In the genomic region with DNA sequence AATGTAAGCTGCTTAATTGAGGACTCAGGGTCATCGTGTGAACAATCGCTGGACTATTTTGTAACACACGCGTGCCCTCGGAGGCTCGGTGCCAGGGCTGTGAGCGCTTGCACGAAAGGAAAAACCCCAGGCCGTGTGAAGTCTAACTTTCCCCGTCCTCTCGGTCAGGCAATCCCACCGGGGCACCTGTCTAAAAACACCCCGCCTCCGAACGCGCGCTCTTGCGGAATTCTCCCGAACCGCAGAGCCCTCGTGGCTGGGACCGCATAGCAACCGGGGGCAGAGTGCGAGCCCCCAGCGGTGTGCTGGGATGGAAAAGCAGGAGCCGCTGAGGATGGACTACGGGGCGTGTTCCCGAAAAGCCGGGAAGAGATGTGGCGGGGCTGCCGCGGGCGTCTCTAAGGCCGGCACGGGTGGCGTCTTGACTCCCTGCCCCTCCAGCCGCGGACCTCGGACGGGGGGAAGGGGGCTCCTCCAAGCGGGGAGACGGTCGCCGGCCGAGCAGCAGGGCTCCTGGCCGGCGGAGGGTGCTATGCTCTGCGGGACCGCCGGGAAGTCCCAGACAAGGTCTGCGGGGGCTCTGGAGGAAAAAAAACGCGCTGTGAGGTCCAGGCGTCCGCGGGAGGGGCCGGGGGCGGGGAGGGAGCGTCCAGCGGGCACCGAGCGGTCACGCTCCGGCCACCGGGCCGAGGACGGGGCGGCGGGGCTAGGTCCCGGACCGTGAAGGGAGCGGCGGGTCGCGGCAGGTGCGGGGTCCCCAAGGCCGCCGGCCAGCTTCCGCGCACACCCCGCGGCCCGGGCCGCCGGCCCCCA, we compare ENCODE assay signal across 1 cellular context.
TF ChIP-seq lines count a peak whose summit lies in the region.

No MANE protein-coding gene starts in this region.

TF ChIP-seq in GM12878, 131 proteins besides CTCF, POLR2A, EP300 and RAD21 (continued from another document):
- peak; percentile 23; the same call in 1 of the 2 replicates for TF ChIP-seq NR2F1 (conservative IDR thresholded peaks at IDR 0.05)
- TF ChIP-seq BHLHE40 (IDR thresholded peaks at IDR 0.05; ENCODE audit: borderline replicate concordance in 1 of 2, low read depth in 2 of 2, low read length in 1 of 2), result peak; percentile 54 to 69
- TF ChIP-seq MXI1 (IDR thresholded peaks at IDR 0.05; ENCODE audit: low read depth, low read length), result peak; percentile 32
- TF ChIP-seq POLR2AphosphoS5 (IDR thresholded peaks at IDR 0.05; ENCODE audit: low read length), result peak; percentile 36
- TF ChIP-seq IKZF2 (IDR thresholded peaks at IDR 0.05), result peak; percentile 86 to 87
- TF ChIP-seq RFX5 (IDR thresholded peaks at IDR 0.05; ENCODE audit: low read depth, low read length), result peak; percentile 63; the same call in 1 of the 2 replicates
- TF ChIP-seq MTA3 (IDR thresholded peaks at IDR 0.05; ENCODE audit: borderline replicate concordance, low read length), result no peak
- TF ChIP-seq, protein P1, sequence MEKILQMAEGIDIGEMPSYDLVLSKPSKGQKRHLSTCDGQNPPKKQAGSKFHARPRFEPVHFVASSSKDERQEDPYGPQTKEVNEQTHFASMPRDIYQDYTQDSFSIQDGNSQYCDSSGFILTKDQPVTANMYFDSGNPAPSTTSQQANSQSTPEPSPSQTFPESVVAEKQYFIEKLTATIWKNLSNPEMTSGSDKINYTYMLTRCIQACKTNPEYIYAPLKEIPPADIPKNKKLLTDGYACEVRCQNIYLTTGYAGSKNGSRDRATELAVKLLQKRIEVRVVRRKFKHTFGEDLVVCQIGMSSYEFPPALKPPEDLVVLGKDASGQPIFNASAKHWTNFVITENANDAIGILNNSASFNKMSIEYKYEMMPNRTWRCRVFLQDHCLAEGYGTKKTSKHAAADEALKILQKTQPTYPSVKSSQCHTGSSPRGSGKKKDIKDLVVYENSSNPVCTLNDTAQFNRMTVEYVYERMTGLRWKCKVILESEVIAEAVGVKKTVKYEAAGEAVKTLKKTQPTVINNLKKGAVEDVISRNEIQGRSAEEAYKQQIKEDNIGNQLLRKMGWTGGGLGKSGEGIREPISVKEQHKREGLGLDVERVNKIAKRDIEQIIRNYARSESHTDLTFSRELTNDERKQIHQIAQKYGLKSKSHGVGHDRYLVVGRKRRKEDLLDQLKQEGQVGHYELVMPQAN (conservative IDR thresholded peaks at IDR 0.05), result no peak; the same call in none of the 2 replicates
